In the genomic region with DNA sequence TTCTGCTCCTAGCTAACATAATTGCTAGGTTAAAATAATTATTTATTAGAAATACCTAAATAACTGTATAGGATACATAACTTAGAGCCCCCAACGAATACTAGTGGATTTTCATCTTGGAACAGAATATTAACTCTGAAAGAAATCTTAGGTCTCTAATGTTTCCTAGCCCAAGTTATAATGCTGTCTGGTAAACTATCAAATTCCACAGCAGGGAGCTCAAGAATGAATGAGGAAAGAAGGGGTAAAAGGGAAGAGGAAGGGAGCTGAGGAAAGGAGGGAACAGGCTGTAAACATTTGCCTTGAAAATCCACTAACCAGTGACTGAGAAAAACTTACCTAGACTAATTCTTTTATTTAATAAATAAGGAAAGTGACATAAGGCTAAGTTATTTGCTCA, we compare ENCODE assay signal across 7 cellular contexts.
"Had no signal": no experiment of that assay in that cellular context is flagged by ENCODE, and none has a peak within 500 bp of the region (broad histone marks: within the 10 kb centered on the region; RNA-seq: fewer than 3 reads in every experiment).

No MANE protein-coding gene starts in this region.

- FAIRE-seq: G401.6, GM12891, GM12892, GM18507, GM19239 had no signal

- DNase-seq: GDM1, GF-D8 had no signal
